Comparison of ENCODE assay signal across 1 cellular context in the genomic region with DNA sequence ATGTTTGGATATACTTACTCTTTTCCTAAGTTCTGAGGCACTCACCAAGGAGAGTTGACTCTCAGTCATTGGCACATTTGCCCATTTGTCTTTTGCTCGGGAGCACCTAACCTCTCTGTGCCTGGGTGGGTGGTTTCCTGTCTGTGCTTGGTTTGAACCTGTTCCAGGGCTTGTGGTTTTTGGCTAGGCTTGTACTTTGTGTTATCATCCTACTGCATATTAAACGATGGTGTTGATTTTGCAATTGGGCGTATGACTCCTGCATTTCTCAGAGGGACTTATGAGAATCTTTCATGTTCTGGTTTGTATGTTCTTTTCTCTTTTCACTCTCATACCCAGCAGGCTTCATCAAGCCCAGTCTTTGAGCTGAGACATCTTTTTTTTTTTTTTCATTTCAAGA.
TF ChIP-seq lines count a peak whose summit lies in the region.

No MANE protein-coding gene starts in this region.

TF ChIP-seq in K562, 482 proteins besides CTCF, POLR2A, EP300 and RAD21 (continued from another document and continues in another):
- TF ChIP-seq ZNF830 (CRISPR knock-in tag; IDR thresholded peaks at IDR 0.05) (no peak), TRIM24 (IDR thresholded peaks at IDR 0.05) (peak in 1 of 2 experiments; percentile 45; a peak in 1 of 4 replicates), RUNX1 (IDR thresholded peaks at IDR 0.05; ENCODE audit: low read depth) (peak; percentile 59; the same call in 1 of the 2 replicates), TFAM (CRISPR knock-in tag; conservative IDR thresholded peaks at IDR 0.05) (no peak), CREM (IDR thresholded peaks at IDR 0.05; ENCODE audit: low read depth) (peak; percentile 57), ELF4 (CRISPR knock-in tag; IDR thresholded peaks at IDR 0.05) (no peak), CBFA2T3 (IDR thresholded peaks at IDR 0.05) (peak; percentile 81), ZNF766 (CRISPR knock-in tag; conservative IDR thresholded peaks at IDR 0.05) (peak; percentile 77), SRSF9 (IDR thresholded peaks at IDR 0.05; ENCODE audit: borderline replicate concordance, low read depth, low read length) (no peak), BRF1 (IDR thresholded peaks at IDR 0.05; ENCODE audit: borderline replicate concordance, extremely low read depth, insufficient read length) (no peak), ZNF253 (CRISPR knock-in tag; conservative IDR thresholded peaks at IDR 0.05) (no peak), TCF7 (IDR thresholded peaks at IDR 0.05; ENCODE audit: borderline replicate concordance) (no peak), CSDE1 (IDR thresholded peaks at IDR 0.05) (no peak), PHF20 (IDR thresholded peaks at IDR 0.05; ENCODE audit: partially characterized antibody) (no peak), CREBBP (IDR thresholded peaks at IDR 0.05; ENCODE audit: low read depth, low read length) (no peak), GATAD2B (IDR thresholded peaks at IDR 0.05; ENCODE audit: borderline replicate concordance) (no peak), ESRRA (IDR thresholded peaks at IDR 0.05; ENCODE audit: borderline replicate concordance, low read depth) (peak; percentile 53; the same call in 1 of the 2 replicates), SOX6 (IDR thresholded peaks at IDR 0.05) (peak; percentile 36; the same call in 1 of the 2 replicates), RNF2 (IDR thresholded peaks at IDR 0.05) (peak; percentile 40; the same call in 1 of the 2 replicates), CEBPB (tag; IDR thresholded peaks at IDR 0.05) (peak; percentile 49), FOXA3 (CRISPR knock-in tag; conservative IDR thresholded peaks at IDR 0.05 in 1 of 2, IDR thresholded peaks at IDR 0.05 in 1 of 2) (peak; percentile 56 to 66; a peak in 2 of 4 replicates), SETDB1 (IDR thresholded peaks at IDR 0.05; ENCODE audit: low read length) (no peak), TAL1 (IDR thresholded peaks at IDR 0.05) (peak; percentile 52; the same call in 1 of the 2 replicates), JUND (IDR thresholded peaks at IDR 0.05; ENCODE audit: borderline replicate concordance, low read depth, low read length) (peak; percentile 15; the same call in 1 of the 2 replicates), JUND (tag; IDR thresholded peaks at IDR 0.05; ENCODE audit: borderline replicate concordance, low read depth, low read length) (no peak), ZNF143 (CRISPR knock-in tag; IDR thresholded peaks at IDR 0.05) (no peak), ARID1B (IDR thresholded peaks at IDR 0.05) (peak; percentile 85), DACH1 (IDR thresholded peaks at IDR 0.05; ENCODE audit: partially characterized antibody) (no peak), MAFG (tag; conservative IDR thresholded peaks at IDR 0.05) (peak; percentile 17; the same call in 1 of the 2 replicates), DPF2 (IDR thresholded peaks at IDR 0.05) (peak; percentile 74), NCOA1 (IDR thresholded peaks at IDR 0.05; ENCODE audit: low read depth) (no peak), SMARCE1 (IDR thresholded peaks at IDR 0.05) (peak; percentile 83; the same call in 1 of the 2 replicates), TEAD4 (IDR thresholded peaks at IDR 0.05; ENCODE audit: low read length) (peak; percentile 89), TEAD4 (CRISPR knock-in tag; IDR thresholded peaks at IDR 0.05; ENCODE audit: borderline replicate concordance) (no peak), NFIC (IDR thresholded peaks at IDR 0.05) (peak; percentile 76), KLF16 (IDR thresholded peaks at IDR 0.05) (peak; percentile 64), TCF3 (CRISPR knock-in tag; IDR thresholded peaks at IDR 0.05) (peak; percentile 71), MECOM (CRISPR knock-in tag; IDR thresholded peaks at IDR 0.05) (no peak), SMARCA4 (IDR thresholded peaks at IDR 0.05) (peak; percentile 79; the same call in 1 of the 2 replicates), GTF2A2 (tag; IDR thresholded peaks at IDR 0.05) (no peak), KAT7 (CRISPR knock-in tag; IDR thresholded peaks at IDR 0.05; ENCODE audit: borderline replicate concordance) (no peak), CBFA2T2 (conservative IDR thresholded peaks at IDR 0.05) (peak; percentile 56), MAFF (IDR thresholded peaks at IDR 0.05; ENCODE audit: low read length) (no peak), RAD51 (IDR thresholded peaks at IDR 0.05; ENCODE audit: borderline replicate concordance, low read depth) (no peak), SMARCC2 (IDR thresholded peaks at IDR 0.05; ENCODE audit: low read depth) (peak; percentile 46; the same call in 1 of the 2 replicates), LEF1 (IDR thresholded peaks at IDR 0.05) (peak; percentile 38; the same call in 1 of the 2 replicates), POLR3A (IDR thresholded peaks at IDR 0.05; ENCODE audit: borderline replicate concordance, extremely low read depth, insufficient read depth, insufficient read length) (no peak), POLR2AphosphoS5 (IDR thresholded peaks at IDR 0.05; ENCODE audit: control insufficient read depth, insufficient read depth, low read depth, low read length) (0 out of 2 replicates have a peak, but pooled peaks have one; percentile 44)
- TF ChIP-seq, protein P1, sequence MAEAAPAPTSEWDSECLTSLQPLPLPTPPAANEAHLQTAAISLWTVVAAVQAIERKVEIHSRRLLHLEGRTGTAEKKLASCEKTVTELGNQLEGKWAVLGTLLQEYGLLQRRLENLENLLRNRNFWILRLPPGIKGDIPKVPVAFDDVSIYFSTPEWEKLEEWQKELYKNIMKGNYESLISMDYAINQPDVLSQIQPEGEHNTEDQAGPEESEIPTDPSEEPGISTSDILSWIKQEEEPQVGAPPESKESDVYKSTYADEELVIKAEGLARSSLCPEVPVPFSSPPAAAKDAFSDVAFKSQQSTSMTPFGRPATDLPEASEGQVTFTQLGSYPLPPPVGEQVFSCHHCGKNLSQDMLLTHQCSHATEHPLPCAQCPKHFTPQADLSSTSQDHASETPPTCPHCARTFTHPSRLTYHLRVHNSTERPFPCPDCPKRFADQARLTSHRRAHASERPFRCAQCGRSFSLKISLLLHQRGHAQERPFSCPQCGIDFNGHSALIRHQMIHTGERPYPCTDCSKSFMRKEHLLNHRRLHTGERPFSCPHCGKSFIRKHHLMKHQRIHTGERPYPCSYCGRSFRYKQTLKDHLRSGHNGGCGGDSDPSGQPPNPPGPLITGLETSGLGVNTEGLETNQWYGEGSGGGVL (CRISPR knock-in tag; IDR thresholded peaks at IDR 0.05): no peak
- TF ChIP-seq, protein P2, sequence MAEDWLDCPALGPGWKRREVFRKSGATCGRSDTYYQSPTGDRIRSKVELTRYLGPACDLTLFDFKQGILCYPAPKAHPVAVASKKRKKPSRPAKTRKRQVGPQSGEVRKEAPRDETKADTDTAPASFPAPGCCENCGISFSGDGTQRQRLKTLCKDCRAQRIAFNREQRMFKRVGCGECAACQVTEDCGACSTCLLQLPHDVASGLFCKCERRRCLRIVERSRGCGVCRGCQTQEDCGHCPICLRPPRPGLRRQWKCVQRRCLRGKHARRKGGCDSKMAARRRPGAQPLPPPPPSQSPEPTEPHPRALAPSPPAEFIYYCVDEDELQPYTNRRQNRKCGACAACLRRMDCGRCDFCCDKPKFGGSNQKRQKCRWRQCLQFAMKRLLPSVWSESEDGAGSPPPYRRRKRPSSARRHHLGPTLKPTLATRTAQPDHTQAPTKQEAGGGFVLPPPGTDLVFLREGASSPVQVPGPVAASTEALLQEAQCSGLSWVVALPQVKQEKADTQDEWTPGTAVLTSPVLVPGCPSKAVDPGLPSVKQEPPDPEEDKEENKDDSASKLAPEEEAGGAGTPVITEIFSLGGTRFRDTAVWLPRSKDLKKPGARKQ (CRISPR knock-in tag; IDR thresholded peaks at IDR 0.05): no peak
- TF ChIP-seq, protein P3, sequence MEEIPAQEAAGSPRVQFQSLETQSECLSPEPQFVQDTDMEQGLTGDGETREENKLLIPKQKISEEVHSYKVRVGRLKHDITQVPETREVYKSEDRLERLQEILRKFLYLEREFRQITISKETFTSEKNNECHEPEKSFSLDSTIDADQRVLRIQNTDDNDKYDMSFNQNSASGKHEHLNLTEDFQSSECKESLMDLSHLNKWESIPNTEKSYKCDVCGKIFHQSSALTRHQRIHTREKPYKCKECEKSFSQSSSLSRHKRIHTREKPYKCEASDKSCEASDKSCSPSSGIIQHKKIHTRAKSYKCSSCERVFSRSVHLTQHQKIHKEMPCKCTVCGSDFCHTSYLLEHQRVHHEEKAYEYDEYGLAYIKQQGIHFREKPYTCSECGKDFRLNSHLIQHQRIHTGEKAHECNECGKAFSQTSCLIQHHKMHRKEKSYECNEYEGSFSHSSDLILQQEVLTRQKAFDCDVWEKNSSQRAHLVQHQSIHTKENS (CRISPR knock-in tag; IDR thresholded peaks at IDR 0.05): no peak
- TF ChIP-seq, protein P4, sequence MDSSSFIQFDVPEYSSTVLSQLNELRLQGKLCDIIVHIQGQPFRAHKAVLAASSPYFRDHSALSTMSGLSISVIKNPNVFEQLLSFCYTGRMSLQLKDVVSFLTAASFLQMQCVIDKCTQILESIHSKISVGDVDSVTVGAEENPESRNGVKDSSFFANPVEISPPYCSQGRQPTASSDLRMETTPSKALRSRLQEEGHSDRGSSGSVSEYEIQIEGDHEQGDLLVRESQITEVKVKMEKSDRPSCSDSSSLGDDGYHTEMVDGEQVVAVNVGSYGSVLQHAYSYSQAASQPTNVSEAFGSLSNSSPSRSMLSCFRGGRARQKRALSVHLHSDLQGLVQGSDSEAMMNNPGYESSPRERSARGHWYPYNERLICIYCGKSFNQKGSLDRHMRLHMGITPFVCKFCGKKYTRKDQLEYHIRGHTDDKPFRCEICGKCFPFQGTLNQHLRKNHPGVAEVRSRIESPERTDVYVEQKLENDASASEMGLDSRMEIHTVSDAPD (CRISPR knock-in tag; IDR thresholded peaks at IDR 0.05): no peak
- TF ChIP-seq, protein P5, sequence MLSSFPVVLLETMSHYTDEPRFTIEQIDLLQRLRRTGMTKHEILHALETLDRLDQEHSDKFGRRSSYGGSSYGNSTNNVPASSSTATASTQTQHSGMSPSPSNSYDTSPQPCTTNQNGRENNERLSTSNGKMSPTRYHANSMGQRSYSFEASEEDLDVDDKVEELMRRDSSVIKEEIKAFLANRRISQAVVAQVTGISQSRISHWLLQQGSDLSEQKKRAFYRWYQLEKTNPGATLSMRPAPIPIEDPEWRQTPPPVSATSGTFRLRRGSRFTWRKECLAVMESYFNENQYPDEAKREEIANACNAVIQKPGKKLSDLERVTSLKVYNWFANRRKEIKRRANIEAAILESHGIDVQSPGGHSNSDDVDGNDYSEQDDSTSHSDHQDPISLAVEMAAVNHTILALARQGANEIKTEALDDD (IDR thresholded peaks at IDR 0.05): peak; percentile 50; the same call in 1 of the 2 replicates
- TF ChIP-seq, protein P6, sequence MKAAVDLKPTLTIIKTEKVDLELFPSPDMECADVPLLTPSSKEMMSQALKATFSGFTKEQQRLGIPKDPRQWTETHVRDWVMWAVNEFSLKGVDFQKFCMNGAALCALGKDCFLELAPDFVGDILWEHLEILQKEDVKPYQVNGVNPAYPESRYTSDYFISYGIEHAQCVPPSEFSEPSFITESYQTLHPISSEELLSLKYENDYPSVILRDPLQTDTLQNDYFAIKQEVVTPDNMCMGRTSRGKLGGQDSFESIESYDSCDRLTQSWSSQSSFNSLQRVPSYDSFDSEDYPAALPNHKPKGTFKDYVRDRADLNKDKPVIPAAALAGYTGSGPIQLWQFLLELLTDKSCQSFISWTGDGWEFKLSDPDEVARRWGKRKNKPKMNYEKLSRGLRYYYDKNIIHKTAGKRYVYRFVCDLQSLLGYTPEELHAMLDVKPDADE (conservative IDR thresholded peaks at IDR 0.05; ENCODE audit: control insufficient read depth, low read depth, low read length): no peak
- TF ChIP-seq, protein P7, sequence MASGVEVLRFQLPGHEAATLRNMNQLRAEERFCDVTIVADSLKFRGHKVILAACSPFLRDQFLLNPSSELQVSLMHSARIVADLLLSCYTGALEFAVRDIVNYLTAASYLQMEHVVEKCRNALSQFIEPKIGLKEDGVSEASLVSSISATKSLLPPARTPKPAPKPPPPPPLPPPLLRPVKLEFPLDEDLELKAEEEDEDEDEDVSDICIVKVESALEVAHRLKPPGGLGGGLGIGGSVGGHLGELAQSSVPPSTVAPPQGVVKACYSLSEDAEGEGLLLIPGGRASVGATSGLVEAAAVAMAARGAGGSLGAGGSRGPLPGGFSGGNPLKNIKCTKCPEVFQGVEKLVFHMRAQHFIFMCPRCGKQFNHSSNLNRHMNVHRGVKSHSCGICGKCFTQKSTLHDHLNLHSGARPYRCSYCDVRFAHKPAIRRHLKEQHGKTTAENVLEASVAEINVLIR (CRISPR knock-in tag; IDR thresholded peaks at IDR 0.05): no peak
- TF ChIP-seq, protein P8, sequence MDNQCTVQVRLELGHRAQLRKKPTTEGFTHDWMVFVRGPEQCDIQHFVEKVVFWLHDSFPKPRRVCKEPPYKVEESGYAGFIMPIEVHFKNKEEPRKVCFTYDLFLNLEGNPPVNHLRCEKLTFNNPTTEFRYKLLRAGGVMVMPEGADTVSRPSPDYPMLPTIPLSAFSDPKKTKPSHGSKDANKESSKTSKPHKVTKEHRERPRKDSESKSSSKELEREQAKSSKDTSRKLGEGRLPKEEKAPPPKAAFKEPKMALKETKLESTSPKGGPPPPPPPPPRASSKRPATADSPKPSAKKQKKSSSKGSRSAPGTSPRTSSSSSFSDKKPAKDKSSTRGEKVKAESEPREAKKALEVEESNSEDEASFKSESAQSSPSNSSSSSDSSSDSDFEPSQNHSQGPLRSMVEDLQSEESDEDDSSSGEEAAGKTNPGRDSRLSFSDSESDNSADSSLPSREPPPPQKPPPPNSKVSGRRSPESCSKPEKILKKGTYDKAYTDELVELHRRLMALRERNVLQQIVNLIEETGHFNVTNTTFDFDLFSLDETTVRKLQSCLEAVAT (IDR thresholded peaks at IDR 0.05): peak in 1 of 2 experiments; percentile 47; a peak in 1 of 4 replicates
- TF ChIP-seq, protein P9, sequence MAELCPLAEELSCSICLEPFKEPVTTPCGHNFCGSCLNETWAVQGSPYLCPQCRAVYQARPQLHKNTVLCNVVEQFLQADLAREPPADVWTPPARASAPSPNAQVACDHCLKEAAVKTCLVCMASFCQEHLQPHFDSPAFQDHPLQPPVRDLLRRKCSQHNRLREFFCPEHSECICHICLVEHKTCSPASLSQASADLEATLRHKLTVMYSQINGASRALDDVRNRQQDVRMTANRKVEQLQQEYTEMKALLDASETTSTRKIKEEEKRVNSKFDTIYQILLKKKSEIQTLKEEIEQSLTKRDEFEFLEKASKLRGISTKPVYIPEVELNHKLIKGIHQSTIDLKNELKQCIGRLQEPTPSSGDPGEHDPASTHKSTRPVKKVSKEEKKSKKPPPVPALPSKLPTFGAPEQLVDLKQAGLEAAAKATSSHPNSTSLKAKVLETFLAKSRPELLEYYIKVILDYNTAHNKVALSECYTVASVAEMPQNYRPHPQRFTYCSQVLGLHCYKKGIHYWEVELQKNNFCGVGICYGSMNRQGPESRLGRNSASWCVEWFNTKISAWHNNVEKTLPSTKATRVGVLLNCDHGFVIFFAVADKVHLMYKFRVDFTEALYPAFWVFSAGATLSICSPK (IDR thresholded peaks at IDR 0.05; ENCODE audit: borderline replicate concordance): no peak
- TF ChIP-seq, protein P10, sequence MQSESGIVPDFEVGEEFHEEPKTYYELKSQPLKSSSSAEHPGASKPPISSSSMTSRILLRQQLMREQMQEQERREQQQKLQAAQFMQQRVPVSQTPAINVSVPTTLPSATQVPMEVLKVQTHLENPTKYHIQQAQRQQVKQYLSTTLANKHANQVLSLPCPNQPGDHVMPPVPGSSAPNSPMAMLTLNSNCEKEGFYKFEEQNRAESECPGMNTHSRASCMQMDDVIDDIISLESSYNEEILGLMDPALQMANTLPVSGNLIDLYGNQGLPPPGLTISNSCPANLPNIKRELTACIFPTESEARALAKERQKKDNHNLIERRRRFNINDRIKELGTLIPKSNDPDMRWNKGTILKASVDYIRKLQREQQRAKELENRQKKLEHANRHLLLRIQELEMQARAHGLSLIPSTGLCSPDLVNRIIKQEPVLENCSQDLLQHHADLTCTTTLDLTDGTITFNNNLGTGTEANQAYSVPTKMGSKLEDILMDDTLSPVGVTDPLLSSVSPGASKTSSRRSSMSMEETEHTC (IDR thresholded peaks at IDR 0.05): 0 out of 2 replicates have a peak, but pooled peaks have one; percentile 44
